In the genomic region with DNA sequence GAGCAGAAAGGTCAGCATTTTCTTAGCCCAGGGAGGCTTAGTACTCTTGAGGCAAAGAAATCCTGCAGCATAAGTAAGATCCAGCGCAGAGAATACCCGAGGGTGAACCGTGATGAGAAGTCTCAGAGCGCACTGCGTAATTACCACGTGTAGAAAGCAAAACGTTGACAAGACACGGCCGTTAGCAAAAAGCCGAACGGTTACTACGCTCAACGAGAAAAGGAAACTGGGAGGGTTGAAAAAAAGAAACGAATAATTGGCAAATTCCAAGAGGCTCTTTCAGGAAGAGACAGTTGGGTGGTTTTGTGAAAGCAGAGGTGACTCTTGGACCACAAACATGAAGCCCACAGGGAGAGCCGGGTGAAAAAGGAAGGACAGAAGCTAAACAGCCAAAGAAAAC, we compare ENCODE assay signal across 1 cellular context.
TF ChIP-seq lines count a peak whose summit lies in the region.

No MANE protein-coding gene starts in this region.

TF ChIP-seq in H1, 55 proteins besides CTCF, POLR2A, EP300 and RAD21:
- TF ChIP-seq RBBP5 (IDR thresholded peaks at IDR 0.05; ENCODE audit: borderline replicate concordance, low read depth, low read length) (no peak), CTBP2 (IDR thresholded peaks at IDR 0.05; ENCODE audit: borderline replicate concordance, insufficient read depth, insufficient read length, low read length) (no peak), GTF2F1 (IDR thresholded peaks at IDR 0.05; ENCODE audit: borderline replicate concordance, low read depth, low read length) (no peak), CEBPB (IDR thresholded peaks at IDR 0.05; ENCODE audit: low read depth, low read length) (no peak), EZH2 (IDR thresholded peaks at IDR 0.05; ENCODE audit: low read depth, low read length, severe bottlenecking) (no peak), GABPA (IDR thresholded peaks at IDR 0.05; ENCODE audit: borderline replicate concordance, insufficient read depth, low read length) (no peak), SIX5 (IDR thresholded peaks at IDR 0.05; ENCODE audit: low read depth, low read length) (no peak), PHF8 (conservative IDR thresholded peaks at IDR 0.05; ENCODE audit: low read depth, low read length) (no peak), YY1 (IDR thresholded peaks at IDR 0.05; ENCODE audit: low read depth, low read length) (no peak), RNF2 (IDR thresholded peaks at IDR 0.05; ENCODE audit: borderline replicate concordance, low read depth, low read length, missing control alignments, poor library complexity, severe bottlenecking) (no peak)
- TF ChIP-seq, protein P1, sequence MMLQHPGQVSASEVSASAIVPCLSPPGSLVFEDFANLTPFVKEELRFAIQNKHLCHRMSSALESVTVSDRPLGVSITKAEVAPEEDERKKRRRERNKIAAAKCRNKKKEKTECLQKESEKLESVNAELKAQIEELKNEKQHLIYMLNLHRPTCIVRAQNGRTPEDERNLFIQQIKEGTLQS (IDR thresholded peaks at IDR 0.05; ENCODE audit: insufficient read depth, low read depth, low read length), result no peak
TF ChIP-seq in H1: peak in this region for 0.
